Comparison of ENCODE assay signal across 9 cellular contexts in the genomic region with DNA sequence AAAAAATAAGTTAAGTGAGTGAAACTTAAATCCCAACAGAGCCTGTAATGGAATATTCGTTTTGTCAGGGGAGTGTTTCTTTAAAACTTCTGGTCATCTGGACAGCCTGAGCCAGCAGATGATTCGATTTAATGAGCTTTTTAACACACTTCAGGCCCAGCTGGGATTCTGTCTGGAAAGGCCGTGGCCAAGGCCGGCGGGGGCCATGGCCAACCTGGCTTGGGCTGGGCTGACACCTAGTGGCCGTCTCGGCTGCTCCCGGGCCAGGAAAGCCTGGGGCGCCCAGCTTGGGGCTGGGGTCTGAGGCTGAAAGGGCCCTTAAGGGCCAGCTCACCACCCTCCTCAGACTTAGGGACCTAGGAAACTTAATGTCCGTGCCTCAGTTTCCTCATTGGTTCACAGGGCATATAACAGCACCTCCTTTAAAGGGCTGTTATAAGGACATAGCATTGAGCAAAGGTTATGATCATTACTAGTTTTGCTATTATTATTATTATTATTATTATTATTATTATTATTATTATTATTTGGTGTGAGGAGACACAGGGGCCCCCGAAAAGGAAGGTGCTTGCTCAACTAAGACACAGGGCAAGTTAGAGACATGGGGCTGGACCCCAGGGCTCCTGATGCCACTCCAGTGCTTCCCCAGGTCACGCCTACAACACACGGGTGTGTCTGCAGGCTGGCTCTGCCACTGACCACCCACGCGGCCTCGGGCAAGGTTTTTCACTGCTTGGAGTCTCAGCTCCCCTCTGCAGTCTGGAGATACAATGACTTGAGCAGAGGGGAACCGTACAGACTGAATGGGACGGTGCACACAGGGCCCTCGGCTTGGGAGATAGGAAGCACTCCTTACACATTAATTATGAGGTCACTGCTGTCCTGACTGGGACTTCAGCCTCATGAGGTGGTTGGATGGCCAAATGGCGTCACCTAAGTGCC.
DNase-seq lines count a peak whose midpoint lies in the region; ATAC-seq, FAIRE-seq and TF ChIP-seq lines count a peak whose summit lies in the region.
"Had no signal": no experiment of that assay in that cellular context is flagged by ENCODE, and none has a peak within 500 bp of the region (broad histone marks: within the 10 kb centered on the region; RNA-seq: fewer than 3 reads in every experiment).

No MANE protein-coding gene starts in this region.

- intact Hi-C loops in activated naive CD4-positive, alpha-beta T cell treated with anti-CD3 and anti-CD28 coated beads for 36 hours (cut with micrococcal nuclease): loop anchor here (10.0 kb wide), 1 partner anchor 748 kb away; no protein-coding TSS in a partner anchor
- intact Hi-C loops in psoas muscle (cut with DNase I): loop anchor here (5.0 to 10.0 kb wide), 4 partner anchors 250 to 748 kb away; no protein-coding TSS in a partner anchor
- intact Hi-C loops in natural killer cell (cut with micrococcal nuclease): no loop called here
- intact Hi-C loops in activated T-helper 1 cell treated with anti-CD3 and anti-CD28 coated beads, Interleukin-12 subunit alpha, Interleukin-12 subunit beta, Interleukin-2, Interleukin-4 antibody, amounts not matched to agents 30 ng/mL and 10 ng/mL and 1 ng/mL, durations not matched to agents 14 hours and 24 hours and 36 hours (cut with micrococcal nuclease): no loop called here

- peaks cover 0 to 34% of the 10 kb centered on the region in 2 donors for H3K36me3 ChIP-seq in psoas muscle (ENCODE audit: insufficient read depth in 1 of 2, low read depth in 1 of 2)

- no peaks in the 10 kb centered on the region for H3K9me3 ChIP-seq in psoas muscle

- no peak overlapping the region for H3K27ac ChIP-seq in psoas muscle

- FAIRE-seq in frontal cortex (lab: Jason Lieb, UNC): no peak
- FAIRE-seq: G401.6 had no signal

- H3K4me3 ChIP-seq in psoas muscle: no peak overlapping the region

- H3K36me3 Mint-ChIP-seq in activated naive CD4-positive, alpha-beta T cell treated with anti-CD3 and anti-CD28 coated beads for 36 hours (ENCODE audit: low read depth): peaks cover 20% of the 10 kb centered on the region
- H3K36me3 Mint-ChIP-seq in natural killer cell: no peaks in the 10 kb centered on the region
- H3K36me3 Mint-ChIP-seq in activated T-helper 1 cell treated with anti-CD3 and anti-CD28 coated beads, Interleukin-12 subunit alpha, Interleukin-12 subunit beta, Interleukin-2, Interleukin-4 antibody, amounts not matched to agents 30 ng/mL and 10 ng/mL and 1 ng/mL, durations not matched to agents 14 hours and 24 hours and 36 hours (ENCODE audit: low read depth): peaks cover 44% of the 10 kb centered on the region

- no peaks in the 10 kb centered on the region for H3K27me3 ChIP-seq in psoas muscle (ENCODE audit: insufficient read depth in 3 of 3, low read length in 2 of 3)

- H3K27me3 Mint-ChIP-seq in activated naive CD4-positive, alpha-beta T cell treated with anti-CD3 and anti-CD28 coated beads for 36 hours (ENCODE audit: low read depth): no peaks in the 10 kb centered on the region
- no peaks in the 10 kb centered on the region for H3K27me3 Mint-ChIP-seq in natural killer cell (ENCODE audit: low read depth in 2 of 2)
- H3K27me3 Mint-ChIP-seq in activated T-helper 1 cell treated with anti-CD3 and anti-CD28 coated beads, Interleukin-12 subunit alpha, Interleukin-12 subunit beta, Interleukin-2, Interleukin-4 antibody, amounts not matched to agents 30 ng/mL and 10 ng/mL and 1 ng/mL, durations not matched to agents 14 hours and 24 hours and 36 hours (ENCODE audit: insufficient read depth): no peaks in the 10 kb centered on the region

- ATAC-seq in psoas muscle (peak; percentile 72 to 90 (median 82)), natural killer cell (no peak), GM18861 (IDR thresholded peaks at IDR 0.05; ENCODE audit: unreplicated experiment) (no peak)

- TF ChIP-seq CTCF in psoas muscle (IDR thresholded peaks at IDR 0.05) (peak; percentile 76), natural killer cell (IDR thresholded peaks at IDR 0.05) (no peak)

- H3K4me3 Mint-ChIP-seq in activated naive CD4-positive, alpha-beta T cell treated with anti-CD3 and anti-CD28 coated beads for 36 hours: no peak overlapping the region
- H3K4me3 Mint-ChIP-seq in natural killer cell: no peak overlapping the region
- no peak overlapping the region for H3K4me3 Mint-ChIP-seq in activated T-helper 1 cell treated with anti-CD3 and anti-CD28 coated beads, Interleukin-12 subunit alpha, Interleukin-12 subunit beta, Interleukin-2, Interleukin-4 antibody, amounts not matched to agents 30 ng/mL and 10 ng/mL and 1 ng/mL, durations not matched to agents 14 hours and 24 hours and 36 hours

- WGBS in psoas muscle, 3 donors: 37 to 47% (median 45%) methylated on average over 20 of the region's 20 CpGs

- CTCF ChIA-PET in activated naive CD4-positive, alpha-beta T cell treated with anti-CD3 and anti-CD28 coated beads for 36 hours (lab: Charles Lee): interaction anchor here (0.5 to 2.1 kb wide), 4 partner anchors 10 to 361 kb away, joined by 3 to 7 read pairs (median 4); no protein-coding TSS in a partner anchor

- H3K4me1 ChIP-seq in psoas muscle: peaks cover 3% of the 10 kb centered on the region

- DNase-seq in activated naive CD4-positive, alpha-beta T cell treated with anti-CD3 and anti-CD28 coated beads for 36 hours: peak; percentile 13
- DNase-seq in activated naive CD4-positive, alpha-beta T cell treated with Interleukin-2 at 50 U/mL for 16 hours: no peak
- DNase-seq in SHP77 treated with DMSO at 0.1 percent for 48 hours (lab: John Stamatoyannopoulos, UW) (peak; percentile 6), frontal cortex (ENCODE audit: low spot score in 2 of 2) (peak; percentile 60 to 76), psoas muscle (peak in 1 of 2 donors; percentile 73), natural killer cell (no peak)
- DNase-seq in activated T-helper 1 cell treated with anti-CD3 and anti-CD28 coated beads, Interleukin-12 subunit alpha, Interleukin-12 subunit beta, Interleukin-2, Interleukin-4 antibody, amounts not matched to agents 30 ng/mL and 10 ng/mL and 1 ng/mL, durations not matched to agents 14 hours and 24 hours and 36 hours (ENCODE audit: low spot score): no peak

- H3K9me3 Mint-ChIP-seq in activated naive CD4-positive, alpha-beta T cell treated with anti-CD3 and anti-CD28 coated beads for 36 hours: no peaks in the 10 kb centered on the region
- H3K9me3 Mint-ChIP-seq in natural killer cell: no peaks in the 10 kb centered on the region
- no peaks in the 10 kb centered on the region for H3K9me3 Mint-ChIP-seq in activated T-helper 1 cell treated with anti-CD3 and anti-CD28 coated beads, Interleukin-12 subunit alpha, Interleukin-12 subunit beta, Interleukin-2, Interleukin-4 antibody, amounts not matched to agents 30 ng/mL and 10 ng/mL and 1 ng/mL, durations not matched to agents 14 hours and 24 hours and 36 hours

- H3K27ac Mint-ChIP-seq in activated naive CD4-positive, alpha-beta T cell treated with anti-CD3 and anti-CD28 coated beads for 36 hours: no peak overlapping the region
- H3K27ac Mint-ChIP-seq in natural killer cell: no peak overlapping the region
- no peak overlapping the region for H3K27ac Mint-ChIP-seq in activated T-helper 1 cell treated with anti-CD3 and anti-CD28 coated beads, Interleukin-12 subunit alpha, Interleukin-12 subunit beta, Interleukin-2, Interleukin-4 antibody, amounts not matched to agents 30 ng/mL and 10 ng/mL and 1 ng/mL, durations not matched to agents 14 hours and 24 hours and 36 hours

- H3K4me1 Mint-ChIP-seq in activated naive CD4-positive, alpha-beta T cell treated with anti-CD3 and anti-CD28 coated beads for 36 hours (ENCODE audit: low read depth): no peaks in the 10 kb centered on the region
- peaks cover 0 to 3% of the 10 kb centered on the region in 2 donors for H3K4me1 Mint-ChIP-seq in natural killer cell
- H3K4me1 Mint-ChIP-seq in activated T-helper 1 cell treated with anti-CD3 and anti-CD28 coated beads, Interleukin-12 subunit alpha, Interleukin-12 subunit beta, Interleukin-2, Interleukin-4 antibody, amounts not matched to agents 30 ng/mL and 10 ng/mL and 1 ng/mL, durations not matched to agents 14 hours and 24 hours and 36 hours (ENCODE audit: low read depth): no peaks in the 10 kb centered on the region

Comparison
In these comparisons a context has a peak if more than half of its experiments do, and no peak if none do; other contexts are left out.
1. DNase-seq: peak in activated naive CD4-positive, alpha-beta T cell treated with anti-CD3 and anti-CD28 coated beads for 36 hours (single experiment), SHP77 treated with DMSO at 0.1 percent for 48 hours (single experiment) and frontal cortex (2 of 2); none in activated naive CD4-positive, alpha-beta T cell treated with Interleukin-2 at 50 U/mL for 16 hours (single experiment), natural killer cell (single experiment) and activated T-helper 1 cell treated with anti-CD3 and anti-CD28 coated beads, Interleukin-12 subunit alpha, Interleukin-12 subunit beta, Interleukin-2, Interleukin-4 antibody, amounts not matched to agents 30 ng/mL and 10 ng/mL and 1 ng/mL, durations not matched to agents 14 hours and 24 hours and 36 hours (single experiment).
2. ATAC-seq: peak in psoas muscle (4 of 4); none in natural killer cell (0 of 3) and GM18861 (single experiment).
3. intact Hi-C loops: an anchor here in activated naive CD4-positive, alpha-beta T cell treated with anti-CD3 and anti-CD28 coated beads for 36 hours (10.0 kb wide) and psoas muscle (5.0 to 10.0 kb wide); none called in natural killer cell and activated T-helper 1 cell treated with anti-CD3 and anti-CD28 coated beads, Interleukin-12 subunit alpha, Interleukin-12 subunit beta, Interleukin-2, Interleukin-4 antibody, amounts not matched to agents 30 ng/mL and 10 ng/mL and 1 ng/mL, durations not matched to agents 14 hours and 24 hours and 36 hours.